15 cellular contexts compared by ENCODE assay signal in the genomic region with DNA sequence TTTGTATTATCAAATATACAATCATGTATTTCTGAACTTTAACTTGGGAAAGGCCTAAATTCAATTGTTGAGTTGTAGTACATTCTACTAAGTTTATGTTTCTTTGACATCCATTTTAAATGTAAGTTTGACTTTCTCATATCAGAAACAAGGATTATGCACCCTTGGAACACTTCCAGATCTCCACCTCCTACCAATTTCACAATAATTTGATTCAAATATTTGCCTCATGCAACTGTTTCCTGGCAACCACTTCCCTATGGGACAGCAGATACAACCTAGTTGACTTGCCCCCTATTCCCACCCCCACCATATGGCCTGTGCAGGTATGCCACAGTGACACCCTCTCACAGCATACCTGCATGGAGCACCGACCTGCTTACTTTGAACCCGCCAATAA.
"Had no signal": no experiment of that assay in that cellular context is flagged by ENCODE, and none has a peak within 500 bp of the region (broad histone marks: within the 10 kb centered on the region; RNA-seq: fewer than 3 reads in every experiment).

No MANE protein-coding gene starts in this region.

- ATAC-seq: gastrocnemius medialis; left lobe of liver; naive thymus-derived CD4-positive, alpha-beta T cell; psoas muscle; stimulated activated naive B cell treated with anti-CD40 and anti-IgM and Interleukin-4, amounts not matched to agents 10 μg/mL and 1 μg/mL and 100 μg/mL, for 72 hours; stimulated activated naive CD8-positive, alpha-beta T cell treated with anti-CD3 and anti-CD28 coated beads, Interleukin-15, amount 100 ng/mL, for 72 hours; upper lobe of right lung had no signal

- DNase-seq: dermis blood vessel endothelial cell; gastrocnemius medialis; glutamatergic neuron; islet precursor cell; mammary epithelial cell; naive thymus-derived CD4-positive, alpha-beta T cell; psoas muscle; sigmoid colon; stimulated activated CD4-positive, alpha-beta T cell treated with anti-CD3 and anti-CD28 coated beads, Interleukin-2, amount 100 ng/mL, for 24 hours; stimulated activated CD4-positive, alpha-beta T cell treated with anti-CD3 and anti-CD28 coated beads, Interleukin-4, amount 100 ng/mL, for 4 hours; stimulated activated naive B cell treated with anti-CD40 and anti-IgM and Interleukin-4, amounts not matched to agents 10 μg/mL and 1 μg/mL and 100 μg/mL, for 72 hours; stimulated activated naive CD8-positive, alpha-beta T cell treated with anti-CD3 and anti-CD28 coated beads, Interleukin-15, amount 100 ng/mL, for 72 hours; testis; upper lobe of right lung had no signal
